9 cellular contexts compared by ENCODE assay signal in genomic region chr1:156336242-156336641, GRCh38. TPM values are rescaled to one million over a fixed set of nuclear protein-coding genes. Genes with fewer than 3 reads are reported as not detected.
A peak's percentile ranks its signal among the peaks of the same experiment; 100 is the strongest.
DNase-seq lines count a peak whose midpoint lies in the region; ATAC-seq, FAIRE-seq and TF ChIP-seq lines count a peak whose summit lies in the region.
"Had no signal": no experiment of that assay in that cellular context is flagged by ENCODE, and none has a peak within 500 bp of the region (broad histone marks: within the 10 kb centered on the region; RNA-seq: fewer than 3 reads in every experiment).

No MANE protein-coding gene starts in this region.

- DNase-seq in Caco-2 (no peak), IMR-90 (no peak), mesendoderm (peak; percentile 13), GM12892 (ENCODE audit: insufficient read length) (no peak), kidney tubule cell (ENCODE audit: low spot score) (no peak)
- no peak for DNase-seq in activated naive CD8-positive, alpha-beta T cell treated with anti-CD3 and anti-CD28 coated beads, Interleukin-2, amount 50 U/mL, for 24 hours
- DNase-seq in effector CD8-positive, alpha-beta T cell (lab: John Stamatoyannopoulos, UW), result no peak

- ATAC-seq in IMR-90 (ENCODE audit: low read depth), result no peak
- ATAC-seq in activated naive CD8-positive, alpha-beta T cell treated with anti-CD3 and anti-CD28 coated beads, Interleukin-2, amount 50 U/mL, for 24 hours, result no peak
- no peak for ATAC-seq in GM18519 (IDR thresholded peaks at IDR 0.05; ENCODE audit: low FRiP score, unreplicated experiment)

- no peak for TF ChIP-seq POLR2A in IMR-90 (IDR thresholded peaks at IDR 0.05; ENCODE audit: low read depth, low read length)
- TF ChIP-seq POLR2A in GM12892 (IDR thresholded peaks at IDR 0.05; ENCODE audit: low read depth, low read length), result no peak

- CTCF ChIA-PET in Caco-2 (lab: Charles Lee) (interaction anchor here (1.8 kb wide), 1 partner anchor 110 kb away, joined by 7 read pairs; no protein-coding TSS in a partner anchor), IMR-90 (lab: Yijun Ruan, JAX) (interaction anchor here (0.6 kb wide), 1 partner anchor 165 kb away, joined by 4 read pairs; no protein-coding TSS in a partner anchor)

- no peak for FAIRE-seq in GM12892 (lab: Jason Lieb, UNC)

- no peaks in the 10 kb centered on the region for H3K9me3 Mint-ChIP-seq in Caco-2 (ENCODE audit: unreplicated experiment)
- H3K9me3 Mint-ChIP-seq in activated naive CD8-positive, alpha-beta T cell treated with anti-CD3 and anti-CD28 coated beads, Interleukin-2, amount 50 U/mL, for 24 hours, result no peaks in the 10 kb centered on the region

- H4K8ac ChIP-seq in IMR-90 (ENCODE audit: low read depth in 2 of 2, low read length in 2 of 2) (no peak overlapping the region), mesendoderm (ENCODE audit: low read depth, low read length) (no peak overlapping the region)

- intact Hi-C loops in Caco-2 (cut with micrococcal nuclease; ENCODE audit: unreplicated experiment) (no loop called here), IMR-90 (cut with micrococcal nuclease) (no loop called here)

- no peak overlapping the region for H3K14ac ChIP-seq in IMR-90 (replicated peaks; ENCODE audit: low read depth, low read length)

- in situ Hi-C loops in IMR-90 (cut with MboI; ENCODE audit: low sequenced_read_pairs), result no loop called here

- BruUV-seq in Caco-2 (replicated peaks; lab: Mats Ljungman, UMichigan) (no TSS peak), IMR-90 (replicated peaks; lab: Mats Ljungman, UMichigan) (no TSS peak)

- H3K4me2 ChIP-seq in IMR-90 (ENCODE audit: low read depth, low read length), result peak overlapping the region; percentile 52
- peak overlapping the region; percentile 63 for H3K4me2 ChIP-seq in mesendoderm (ENCODE audit: low read length)

- no peak overlapping the region for H2AK9ac ChIP-seq in IMR-90 (replicated peaks; ENCODE audit: low read depth, low read length, poor library complexity)

- dilution Hi-C loops in IMR-90 (cut with HindIII; ENCODE audit: low sequenced_read_pairs, unreplicated experiment), result no loop called here

- H2AFZ ChIP-seq in IMR-90 (replicated peaks; ENCODE audit: low read length, poor library complexity), result no peak overlapping the region

- no peak overlapping the region for H2AK5ac ChIP-seq in IMR-90 (ENCODE audit: low read depth, low read length)
- no peak overlapping the region for H2AK5ac ChIP-seq in mesendoderm (ENCODE audit: low read length)

- TF ChIP-seq CTCF in Caco-2 (IDR thresholded peaks at IDR 0.05; ENCODE audit: insufficient read depth in 1 of 2, low read depth in 1 of 2, low read length in 1 of 2, severe bottlenecking in 1 of 2, unreplicated experiment in 1 of 2), result no peak
- no peak for TF ChIP-seq CTCF in IMR-90 (conservative IDR thresholded peaks at IDR 0.05; ENCODE audit: low read depth, low read length)

- H3K9me3 ChIP-seq in Caco-2 (no peaks in the 10 kb centered on the region), IMR-90 (ENCODE audit: control insufficient read depth, insufficient read depth, low read length) (no peaks in the 10 kb centered on the region)

- H3K4me3 Mint-ChIP-seq in Caco-2 (ENCODE audit: unreplicated experiment), result peak overlapping the region; percentile 97
- peak overlapping the region; percentile 100 for H3K4me3 Mint-ChIP-seq in activated naive CD8-positive, alpha-beta T cell treated with anti-CD3 and anti-CD28 coated beads, Interleukin-2, amount 50 U/mL, for 24 hours

- H3K9me1 ChIP-seq in IMR-90 (ENCODE audit: insufficient read depth, low read length), result no peaks in the 10 kb centered on the region; the same call in 1 of the 2 replicates

- peak overlapping the region; percentile 75 for H3K27ac Mint-ChIP-seq in Caco-2 (ENCODE audit: unreplicated experiment)
- peak overlapping the region; percentile 97 for H3K27ac Mint-ChIP-seq in activated naive CD8-positive, alpha-beta T cell treated with anti-CD3 and anti-CD28 coated beads, Interleukin-2, amount 50 U/mL, for 24 hours

- WGBS in IMR-90 (ENCODE audit: extremely low coverage in 2 of 2, insufficient read length in 1 of 2), 2 experiments, result no CpG with 5 or more reads among the region's 4 CpGs
- no CpG with 5 or more reads among the region's 4 CpGs for WGBS in mesendoderm (ENCODE audit: extremely low coverage, insufficient coverage, low lambda C conversion rate)

- TF ChIP-seq RAD21 in IMR-90 (IDR thresholded peaks at IDR 0.05; ENCODE audit: low read length), result no peak

- POLR2A ChIA-PET in Caco-2 (lab: Charles Lee), result interaction anchor here (0.8 kb wide), 1 partner anchor 124 kb away, joined by 3 read pairs; the partner anchor contains the start of gene PMF1
- POLR2A ChIA-PET in IMR-90 (lab: Charles Lee; ENCODE audit: unreplicated experiment), result no interaction called here

- no peak overlapping the region for H4K91ac ChIP-seq in IMR-90 (ENCODE audit: insufficient read depth, low read depth, low read length)

- no peak overlapping the region for H3K56ac ChIP-seq in IMR-90 (ENCODE audit: extremely low read depth, insufficient read depth, low read length)
- peak overlapping the region; percentile 62 for H3K56ac ChIP-seq in mesendoderm (ENCODE audit: low read length)

- H3K79me1 ChIP-seq in IMR-90 (ENCODE audit: low read depth in 1 of 2, low read length in 2 of 2) (peaks cover 9 to 53% of the 10 kb centered on the region in 2 experiments), mesendoderm (ENCODE audit: low read length) (peaks cover 8% of the 10 kb centered on the region)

- peak overlapping the region; percentile 90 for H3K4me3 ChIP-seq in Caco-2 (ENCODE audit: low read depth, low read length)
- no peak overlapping the region for H3K4me3 ChIP-seq in IMR-90 (ENCODE audit: insufficient read depth, low read depth, low read length)
- peak overlapping the region; percentile 9 for H3K4me3 ChIP-seq in mesendoderm (ENCODE audit: low read length)

- H3K4me1 ChIP-seq in Caco-2, result no peaks in the 10 kb centered on the region
- no peaks in the 10 kb centered on the region; the same call in 1 of the 2 replicates for H3K4me1 ChIP-seq in IMR-90 (ENCODE audit: control insufficient read depth, insufficient read depth, low read length)
- H3K4me1 ChIP-seq in mesendoderm (ENCODE audit: control insufficient read depth, low read depth, low read length), result peaks cover 2% of the 10 kb centered on the region

- H3K27ac ChIP-seq in IMR-90 (ENCODE audit: insufficient read depth, low read length) (no peak overlapping the region), mesendoderm (ENCODE audit: low read depth, low read length) (no peak overlapping the region)

- H3K4ac ChIP-seq in IMR-90 (ENCODE audit: low read depth, low read length) (no peak overlapping the region), mesendoderm (ENCODE audit: low read depth, low read length) (no peak overlapping the region)

- H3K18ac ChIP-seq in IMR-90 (ENCODE audit: low read depth, low read length) (no peak overlapping the region), mesendoderm (ENCODE audit: low read length) (no peak overlapping the region)

- peaks cover 31% of the 10 kb centered on the region for H3K79me2 ChIP-seq in mesendoderm (ENCODE audit: control insufficient read depth, insufficient read depth, low read length)

- H2BK15ac ChIP-seq in IMR-90 (ENCODE audit: low read depth, low read length), result no peak overlapping the region
- no peak overlapping the region for H2BK15ac ChIP-seq in mesendoderm (replicated peaks; ENCODE audit: low read depth)

- no peaks in the 10 kb centered on the region for H3K27me3 ChIP-seq in Caco-2 (replicated peaks; ENCODE audit: control insufficient read depth, insufficient read depth, low read length)
- H3K27me3 ChIP-seq in IMR-90 (ENCODE audit: control insufficient read depth, insufficient read depth, low read length), result no peaks in the 10 kb centered on the region
- no peaks in the 10 kb centered on the region for H3K27me3 ChIP-seq in mesendoderm (ENCODE audit: insufficient read depth, low read length, poor library complexity)

- H3K9ac ChIP-seq in IMR-90 (ENCODE audit: low read depth, low read length) (no peak overlapping the region), mesendoderm (ENCODE audit: low read length) (peak overlapping the region; percentile 96)

- H3K36me3 ChIP-seq in Caco-2 (ENCODE audit: control insufficient read depth, insufficient read depth, low read length), result peaks cover 2% of the 10 kb centered on the region; the same call in 1 of the 2 replicates
- peaks cover 29% of the 10 kb centered on the region for H3K36me3 ChIP-seq in IMR-90 (ENCODE audit: control insufficient read depth, insufficient read depth, low read length)
- peaks cover 4% of the 10 kb centered on the region for H3K36me3 ChIP-seq in mesendoderm (ENCODE audit: control insufficient read depth, insufficient read depth, low read length)

- H3K27me3 Mint-ChIP-seq in Caco-2 (ENCODE audit: insufficient read depth, unreplicated experiment), result no peaks in the 10 kb centered on the region
- peaks cover 3% of the 10 kb centered on the region for H3K27me3 Mint-ChIP-seq in activated naive CD8-positive, alpha-beta T cell treated with anti-CD3 and anti-CD28 coated beads, Interleukin-2, amount 50 U/mL, for 24 hours

- H2BK20ac ChIP-seq in IMR-90 (ENCODE audit: low read depth, low read length), result no peak overlapping the region

- H3K23ac ChIP-seq in IMR-90 (ENCODE audit: low read depth, low read length) (no peak overlapping the region), mesendoderm (ENCODE audit: low read length) (no peak overlapping the region)

- no peaks in the 10 kb centered on the region for H3K4me1 Mint-ChIP-seq in Caco-2 (ENCODE audit: low read depth, unreplicated experiment)
- peaks cover 46% of the 10 kb centered on the region for H3K4me1 Mint-ChIP-seq in activated naive CD8-positive, alpha-beta T cell treated with anti-CD3 and anti-CD28 coated beads, Interleukin-2, amount 50 U/mL, for 24 hours

- H2BK120ac ChIP-seq in IMR-90 (ENCODE audit: low read depth, low read length) (no peak overlapping the region), mesendoderm (ENCODE audit: low read depth, low read length) (no peak overlapping the region)

- no peak overlapping the region for H4K5ac ChIP-seq in IMR-90 (ENCODE audit: low read depth, low read length)
- no peak overlapping the region for H4K5ac ChIP-seq in mesendoderm (ENCODE audit: low read length)

- H3K36me3 Mint-ChIP-seq in Caco-2 (ENCODE audit: insufficient read depth, unreplicated experiment), result peaks cover 75% of the 10 kb centered on the region
- H3K36me3 Mint-ChIP-seq in activated naive CD8-positive, alpha-beta T cell treated with anti-CD3 and anti-CD28 coated beads, Interleukin-2, amount 50 U/mL, for 24 hours (ENCODE audit: low read depth), result peaks cover 63% of the 10 kb centered on the region

- peaks cover 13% of the 10 kb centered on the region for H4K20me1 ChIP-seq in IMR-90 (ENCODE audit: insufficient read depth, low read length)

- H2BK5ac ChIP-seq in IMR-90 (ENCODE audit: low read depth, low read length, poor library complexity, severe bottlenecking) (no peak overlapping the region), mesendoderm (ENCODE audit: low read length) (no peak overlapping the region)

RNA-seq across cellular contexts. Expression of gene CCT3, which starts 1.9 kb away (rescaled TPM):
- 340 and 380 TPM in 2 replicates for total RNA-seq in Caco-2 (2022)
- 595 and 637 TPM in 2 replicates for total RNA-seq in IMR-90 (2012; rRNA removed)
- 293 and 313 TPM in 2 replicates for polyA plus RNA-seq in IMR-90 (2012; rRNA removed)
- polyA plus RNA-seq in IMR-90 (2012; cell fraction: cytosol; rRNA removed), result 159 and 216 TPM in 2 replicates
- polyA plus RNA-seq in IMR-90 (2012; cell fraction: nucleus; rRNA removed; ENCODE audit: low replicate concordance), result 89.8 and 167 TPM in 2 replicates
- polyA plus RNA-seq in mesendoderm (2013, experiment 1 of 2), result 373 TPM
- 377 TPM for polyA plus RNA-seq in mesendoderm (2013, experiment 2 of 2)
- 252 TPM for polyA plus RNA-seq in GM12892 (2012; ENCODE audit: missing spikeins)

RNA-seq across cellular contexts. Expression of gene TSACC, which starts 2.1 kb away (rescaled TPM):
- total RNA-seq in Caco-2 (2022) (2.8 and 3.9 TPM in 2 replicates), IMR-90 (2012; rRNA removed) (not detected in 2 replicates)
- polyA plus RNA-seq in IMR-90 (2012; rRNA removed), result 0.75 and 0.79 TPM in 2 replicates
- polyA plus RNA-seq in IMR-90 (2012; cell fraction: cytosol; rRNA removed), result 1.5 TPM in 1 of 2 replicates, not detected in the other
- polyA plus RNA-seq in IMR-90 (2012; cell fraction: nucleus; rRNA removed; ENCODE audit: low replicate concordance), result not detected in 2 replicates
- polyA plus RNA-seq in mesendoderm (2013, experiment 1 of 2), result 3.5 TPM
- polyA plus RNA-seq in mesendoderm (2013, experiment 2 of 2), result 4.0 TPM
- 0.74 TPM for polyA plus RNA-seq in GM12892 (2012; ENCODE audit: missing spikeins)
- total RNA-seq: T-helper 1 cell treated with Interleukin-12 subunit alpha and Interleukin-12 subunit beta and Interleukin-4 antibody, amounts not matched to agents 30 ng/mL and 1 ng/mL, for 36 hours had no signal

RNA-seq across cellular contexts. Expression of gene RHBG, which starts 32.8 kb away (rescaled TPM):
- total RNA-seq in Caco-2 (2022), result 4.6 and 6.5 TPM in 2 replicates
- not detected in 2 replicates for total RNA-seq in IMR-90 (2012; rRNA removed)
- not detected in 2 replicates for polyA plus RNA-seq in IMR-90 (2012; rRNA removed)
- not detected in 2 replicates for polyA plus RNA-seq in IMR-90 (2012; cell fraction: cytosol; rRNA removed)
- not detected in 2 replicates for polyA plus RNA-seq in IMR-90 (2012; cell fraction: nucleus; rRNA removed; ENCODE audit: low replicate concordance)
- 0.88 TPM for polyA plus RNA-seq in mesendoderm (2013, experiment 1 of 2)
- polyA plus RNA-seq in mesendoderm (2013, experiment 2 of 2), result 0.97 TPM
- 0.85 TPM for polyA plus RNA-seq in GM12892 (2012; ENCODE audit: missing spikeins)
- total RNA-seq: T-helper 1 cell treated with Interleukin-12 subunit alpha and Interleukin-12 subunit beta and Interleukin-4 antibody, amounts not matched to agents 30 ng/mL and 1 ng/mL, for 36 hours had no signal

RNA-seq across cellular contexts. Expression of gene VHLL, which starts 37.1 kb away (rescaled TPM):
- total RNA-seq in Caco-2 (2022) (not detected in 2 replicates), IMR-90 (2012; rRNA removed) (0.28 TPM in 1 of 2 replicates, not detected in the other)
- not detected in 2 replicates for polyA plus RNA-seq in IMR-90 (2012; rRNA removed)
- not detected in 2 replicates for polyA plus RNA-seq in IMR-90 (2012; cell fraction: cytosol; rRNA removed)
- polyA plus RNA-seq in IMR-90 (2012; cell fraction: nucleus; rRNA removed; ENCODE audit: low replicate concordance), result 0.21 TPM in 2 replicates
- not detected for polyA plus RNA-seq in mesendoderm (2013, experiment 1 of 2)
- not detected for polyA plus RNA-seq in mesendoderm (2013, experiment 2 of 2)
- not detected for polyA plus RNA-seq in GM12892 (2012; ENCODE audit: missing spikeins)
- total RNA-seq: T-helper 1 cell treated with Interleukin-12 subunit alpha and Interleukin-12 subunit beta and Interleukin-4 antibody, amounts not matched to agents 30 ng/mL and 1 ng/mL, for 36 hours had no signal

RNA-seq across cellular contexts. Expression of gene GLMP, which starts 40.8 kb away (rescaled TPM):
- 63.9 and 74.4 TPM in 2 replicates for total RNA-seq in Caco-2 (2022)
- 18.3 and 32.6 TPM in 2 replicates for total RNA-seq in IMR-90 (2012; rRNA removed)
- 43.1 and 45.8 TPM in 2 replicates for polyA plus RNA-seq in IMR-90 (2012; rRNA removed)
- 26.0 and 46.2 TPM in 2 replicates for polyA plus RNA-seq in IMR-90 (2012; cell fraction: cytosol; rRNA removed)
- 21.8 and 26.8 TPM in 2 replicates for polyA plus RNA-seq in IMR-90 (2012; cell fraction: nucleus; rRNA removed; ENCODE audit: low replicate concordance)
- polyA plus RNA-seq in mesendoderm (2013, experiment 1 of 2), result 38.2 TPM
- polyA plus RNA-seq in mesendoderm (2013, experiment 2 of 2), result 36.4 TPM
- polyA plus RNA-seq in GM12892 (2012; ENCODE audit: missing spikeins), result 16.6 TPM
